Comparison of ENCODE assay signal across 8 cellular contexts in the genomic region with DNA sequence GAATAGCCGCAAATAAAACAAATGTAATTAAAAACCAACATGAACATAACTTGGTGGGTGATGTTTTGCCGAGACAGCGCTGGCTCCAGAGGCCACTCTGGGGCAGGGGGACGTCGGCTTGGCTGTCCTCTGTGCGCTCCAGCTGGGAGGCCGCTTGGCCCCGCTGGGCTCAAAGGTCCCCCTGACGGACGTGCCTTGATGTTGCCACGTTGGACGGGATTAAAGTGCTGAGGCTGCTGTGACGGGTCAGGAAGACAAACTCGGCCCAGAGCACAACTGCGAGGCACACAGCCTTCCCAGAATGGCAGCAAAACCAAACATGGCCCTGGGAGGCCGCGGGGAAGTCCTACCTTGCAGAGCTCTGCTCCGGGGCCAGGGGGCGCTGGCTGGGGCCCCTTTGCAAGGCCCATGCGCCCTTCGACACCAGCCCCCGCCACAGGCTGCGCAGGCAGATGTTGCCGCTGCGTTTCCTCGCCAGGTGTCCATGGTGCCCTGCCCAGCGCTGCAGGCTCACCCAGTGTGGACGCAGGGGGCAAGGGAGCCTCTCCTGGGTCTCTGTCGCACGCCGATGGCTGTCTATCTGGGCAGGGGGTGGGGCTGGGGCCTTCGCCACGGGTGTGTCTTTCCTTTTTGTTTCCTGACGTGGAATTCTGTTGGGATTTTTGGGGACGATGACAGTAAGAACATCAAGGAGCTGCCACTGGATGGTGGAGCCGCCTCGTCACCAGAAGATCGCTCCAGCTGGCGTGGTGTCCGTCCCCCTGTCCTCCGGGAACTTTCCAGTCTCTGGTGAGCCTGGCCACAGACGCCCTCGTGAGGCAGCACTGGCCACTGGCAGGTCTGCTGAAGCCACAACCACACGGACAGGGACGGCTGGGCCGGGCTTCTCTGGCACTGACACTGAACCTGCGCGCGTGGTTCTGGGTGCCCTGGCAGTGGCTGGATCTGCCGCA.
A peak's percentile ranks its signal among the peaks of the same experiment; 100 is the strongest.
DNase-seq lines count a peak whose midpoint lies in the region; ATAC-seq and TF ChIP-seq lines count a peak whose summit lies in the region.

No MANE protein-coding gene starts in this region.

- intact Hi-C loops in Panc1 (cut with micrococcal nuclease; ENCODE audit: unreplicated experiment) (loop anchor here (5.0 to 10.0 kb wide), 2 partner anchors 94 to 277 kb away; no protein-coding TSS in a partner anchor), left colon (cut with DNase I, micrococcal nuclease) (no loop called here)

- H3K27me3 ChIP-seq in Panc1 (ENCODE audit: control insufficient read depth, insufficient read depth, low read length), result no peaks in the 10 kb centered on the region

- TF ChIP-seq CTCF in Panc1 (IDR thresholded peaks at IDR 0.05) (peak; percentile 82), choroid plexus epithelial cell (conservative IDR thresholded peaks at IDR 0.05; ENCODE audit: low read depth, low read length) (peak; percentile 77)

- POLR2A ChIA-PET in Panc1 (lab: Charles Lee), result no interaction called here

- H3K4me3 ChIP-seq in Panc1 (ENCODE audit: low read depth in 2 of 2, low read length in 2 of 2) (peak overlapping the region; percentile 42 to 59), choroid plexus epithelial cell (ENCODE audit: low read depth, low read length) (peak overlapping the region; percentile 50)

- no TSS peak for BruUV-seq in Panc1 (replicated peaks; lab: Mats Ljungman, UMichigan)

- H3K9me3 ChIP-seq in Panc1 (ENCODE audit: control insufficient read depth, insufficient read depth, low read depth, low read length), result no peaks in the 10 kb centered on the region

- peak; percentile 38 for DNase-seq in NCI-H2107 (lab: John Stamatoyannopoulos, UW)
- DNase-seq in NCI-H2107 treated with DMSO at 0.1 percent for 48 hours (lab: John Stamatoyannopoulos, UW; ENCODE audit: unreplicated experiment), result no peak
- DNase-seq in Panc1 (ENCODE audit: low read depth, low spot score), result peak; percentile 20
- peak; percentile 74 for DNase-seq in choroid plexus epithelial cell (ENCODE audit: low read depth)
- DNase-seq in left colon, result peak in 1 of 2 donors; percentile 83
- DNase-seq in stimulated activated CD4-positive, alpha-beta T cell treated with anti-CD3 and anti-CD28 coated beads, Interleukin-15, amount 100 ng/mL, for 48 hours (ENCODE audit: low read depth in 2 of 2), result peak; percentile 16 to 23
- DNase-seq in activated gamma-delta T cell (lab: John Stamatoyannopoulos, UW), result no peak

- CTCF ChIA-PET in Panc1 (lab: Charles Lee), result interaction anchor here (0.6 to 1.4 kb wide), 4 partner anchors 101 to 478 kb away, joined by 3 to 5 read pairs (median 3); no protein-coding TSS in a partner anchor

- ATAC-seq in Panc1 (peak; percentile 86), left colon (peak; percentile 91), HG02840 (IDR thresholded peaks at IDR 0.05; ENCODE audit: low FRiP score, unreplicated experiment) (no peak)

- H3K27ac ChIP-seq in Panc1 (ENCODE audit: low read length), result no peak overlapping the region

- in situ Hi-C loops in Panc1 (cut with HindIII; ENCODE audit: low pct_unique_long_range_greater_than_20kb, low sequenced_read_pairs), result no loop called here

- no peaks in the 10 kb centered on the region for H3K36me3 ChIP-seq in Panc1 (ENCODE audit: control insufficient read depth, insufficient read depth, low read length)

- no peaks in the 10 kb centered on the region; the same call in 1 of the 2 replicates for H3K4me1 ChIP-seq in Panc1 (ENCODE audit: control insufficient read depth, insufficient read depth, low read length)

Comparison
In these comparisons a context has a peak if more than half of its experiments do, and no peak if none do; other contexts are left out.
1. DNase-seq: peak in NCI-H2107 (single experiment), Panc1 (single experiment), choroid plexus epithelial cell (single experiment) and stimulated activated CD4-positive, alpha-beta T cell treated with anti-CD3 and anti-CD28 coated beads, Interleukin-15, amount 100 ng/mL, for 48 hours (2 of 2); none in NCI-H2107 treated with DMSO at 0.1 percent for 48 hours (single experiment) and activated gamma-delta T cell (single experiment).